27 cellular contexts compared by ENCODE assay signal in genomic region chr15:101477851-101478353, GRCh38. TPM values are rescaled to one million over a fixed set of nuclear protein-coding genes. Genes with fewer than 3 reads are reported as not detected.
A peak's percentile ranks its signal among the peaks of the same experiment; 100 is the strongest.
DNase-seq lines count a peak whose midpoint lies in the region; ATAC-seq, FAIRE-seq and TF ChIP-seq lines count a peak whose summit lies in the region.
"Had no signal": no experiment of that assay in that cellular context is flagged by ENCODE, and none has a peak within 500 bp of the region (broad histone marks: within the 10 kb centered on the region; RNA-seq: fewer than 3 reads in every experiment).

No MANE protein-coding gene starts in this region.

- H3K4me2 ChIP-seq in K562 (ENCODE audit: insufficient read depth, low read length), result peak overlapping the region; percentile 62

- in situ Hi-C loops in K562 (cut with MboI), result no loop called here

- no peaks in the 10 kb centered on the region for H3K36me3 ChIP-seq in left ventricle myocardium inferior
- peaks cover 11% of the 10 kb centered on the region for H3K36me3 ChIP-seq in K562 (ENCODE audit: control insufficient read depth, insufficient read depth, low read length)
- H3K36me3 ChIP-seq in testis (ENCODE audit: low read depth, missing control alignments), result no peaks in the 10 kb centered on the region
- H3K36me3 ChIP-seq: SJCRH30, tibial artery, vagina had no signal

- TF ChIP-seq POLR2A in K562 (conservative IDR thresholded peaks at IDR 0.05), result no peak
- TF ChIP-seq POLR2A in testis (IDR thresholded peaks at IDR 0.05), result no peak

- H3K79me2 ChIP-seq in K562 (ENCODE audit: control insufficient read depth, insufficient read depth, low read length), result peaks cover 20% of the 10 kb centered on the region; the same call in 2 of the 3 replicates

- no TSS peak for BruUV-seq in K562 (replicated peaks; lab: Mats Ljungman, UMichigan)

- CTCF ChIA-PET in K562 (lab: Yijun Ruan, JAX; ENCODE audit: low intra/inter-chr PET ratio), result no interaction called here
- CTCF ChIA-PET in GM10248 (lab: Yijun Ruan, JAX), result no interaction called here

- no peak for ATAC-seq in Right ventricle myocardium inferior
- ATAC-seq in K562, result peak; percentile 76
- ATAC-seq in left colon, result peak; percentile 73
- ATAC-seq in GM21528 (IDR thresholded peaks at IDR 0.05; ENCODE audit: low FRiP score, unreplicated experiment), result no peak
- ATAC-seq: activated CD8-positive, alpha-beta T cell treated with anti-CD3 and anti-CD28 coated beads for 36 hours; esophagus mucosa; stimulated activated naive CD8-positive, alpha-beta T cell treated with anti-CD3 and anti-CD28 coated beads, Interleukin-15, amount 100 ng/mL, for 72 hours had no signal

- TF ChIP-seq CTCF in left ventricle myocardium inferior (IDR thresholded peaks at IDR 0.05; ENCODE audit: borderline replicate concordance), result no peak
- TF ChIP-seq CTCF in K562 (IDR thresholded peaks at IDR 0.05 in 2 of 3, conservative IDR thresholded peaks at IDR 0.05 in 1 of 3; ENCODE audit: insufficient read depth in 2 of 3, low read depth in 1 of 3, low read length in 3 of 3), result no peak
- no peak for TF ChIP-seq CTCF in testis (IDR thresholded peaks at IDR 0.05)
- TF ChIP-seq CTCF in GM10248 (IDR thresholded peaks at IDR 0.05; ENCODE audit: control extremely low read depth, extremely low read depth, low read depth, missing control alignments), result no peak

- peak overlapping the region; percentile 57 for H3K27ac ChIP-seq in left ventricle myocardium inferior (replicated peaks)
- no peak overlapping the region; the same call in 2 of the 3 replicates for H3K27ac ChIP-seq in K562 (ENCODE audit: extremely low read depth, low read depth, low read length)
- H3K27ac ChIP-seq in testis, result peak overlapping the region; percentile 4 to 40
- H3K27ac ChIP-seq: HL-60, SJCRH30, tibial artery, vagina had no signal

- H3K27me3 ChIP-seq in left ventricle myocardium inferior (ENCODE audit: low read depth) (no peaks in the 10 kb centered on the region), K562 (ENCODE audit: control insufficient read depth in 2 of 2, insufficient read depth in 2 of 2, low read length in 2 of 2) (peaks cover 0 to 23% of the 10 kb centered on the region in 2 experiments; a peak in 1 of 5 replicates), testis (no peaks in the 10 kb centered on the region)
- H3K27me3 ChIP-seq: vagina had no signal

- peaks cover 19% of the 10 kb centered on the region; the same call in 1 of the 2 replicates for H4K20me1 ChIP-seq in K562 (replicated peaks; ENCODE audit: control insufficient read depth, insufficient read depth, low read length)

- POLR2A ChIA-PET in K562 (lab: Yijun Ruan, JAX) (interaction anchor here (0.9 to 1.9 kb wide), 3 partner anchors 9 to 162 kb away, joined by 5 to 9 read pairs (median 5); no protein-coding TSS in a partner anchor), GM10248 (lab: Yijun Ruan, JAX) (no interaction called here)

- DNase-seq in left ventricle myocardium inferior (no peak), Right ventricle myocardium inferior (ENCODE audit: missing footprints) (no peak), K562 (ENCODE audit: extremely low read depth in 1 of 4, low spot score in 3 of 4) (peak; percentile 52 to 77 (median 62)), left colon (no peak), testis (peak; percentile 63), NCI-H2227 treated with DMSO at 0.1 percent for 48 hours (lab: John Stamatoyannopoulos, UW) (no peak), GM10248 (ENCODE audit: extremely low spot score) (no peak)
- DNase-seq: activated CD8-positive, alpha-beta T cell treated with anti-CD3 and anti-CD28 coated beads for 36 hours; CD4-positive, alpha-beta memory T cell; cortex of kidney; foreskin fibroblast; Kasumi-1; kidney glomerular epithelial cell; NCI-H1436 treated with DMSO at 0.1 percent for 48 hours; NCI-H2081 treated with DMSO at 0.1 percent for 48 hours; NCI-H82; SJCRH30; stimulated activated CD4-positive, alpha-beta T cell treated with anti-CD3 and anti-CD28 coated beads, Interleukin-2, amount 100 ng/mL, for 48 hours; stimulated activated naive CD8-positive, alpha-beta T cell treated with anti-CD3 and anti-CD28 coated beads, Interleukin-15, amount 100 ng/mL, for 72 hours; SW 1271; tibial artery had no signal

- peak; percentile 93 for FAIRE-seq in K562 (lab: Jason Lieb, UNC)
- FAIRE-seq: RCC 7860 had no signal

- peaks cover 52% of the 10 kb centered on the region for H3K4me1 ChIP-seq in left ventricle myocardium inferior
- H3K4me1 ChIP-seq in K562 (replicated peaks in 1 of 2; ENCODE audit: control insufficient read depth in 2 of 2, insufficient read depth in 2 of 2, low read length in 2 of 2), result peaks cover 16 to 36% of the 10 kb centered on the region in 2 experiments; a peak in 4 of 5 replicates
- H3K4me1 ChIP-seq in testis, result peaks cover 16% of the 10 kb centered on the region
- H3K4me1 ChIP-seq: SJCRH30, tibial artery, vagina had no signal

- H2AFZ ChIP-seq in K562 (ENCODE audit: low read depth, low read length), result no peak overlapping the region

- 22% methylated on average over 5 of the region's 5 CpGs for whole genome bisulfite sequencing in K562 (ENCODE audit: insufficient coverage, low coverage, missing lambda C conversion rate)
- 70 to 81% methylated on average over 4 to 5 of the region's 5 CpGs for WGBS in testis, 2 donors

- no peak overlapping the region for H3K4me3 ChIP-seq in left ventricle myocardium inferior
- H3K4me3 ChIP-seq in K562, result no peak overlapping the region
- no peak overlapping the region for H3K4me3 ChIP-seq in testis
- H3K4me3 ChIP-seq: SJCRH30, tibial artery, vagina had no signal

- no peaks in the 10 kb centered on the region for H3K9me1 ChIP-seq in K562 (ENCODE audit: control insufficient read depth, insufficient read depth, low read length)

- no peaks in the 10 kb centered on the region for H3K9me3 ChIP-seq in left ventricle myocardium inferior (replicated peaks)
- H3K9me3 ChIP-seq in K562 (replicated peaks; ENCODE audit: control insufficient read depth, insufficient read depth, low read depth, low read length), result no peaks in the 10 kb centered on the region
- H3K9me3 ChIP-seq in testis, result no peaks in the 10 kb centered on the region
- H3K9me3 ChIP-seq: SJCRH30, tibial artery, vagina had no signal

- no peak for TF ChIP-seq EP300 in K562 (IDR thresholded peaks at IDR 0.05; ENCODE audit: low read length)

- intact Hi-C loops in left ventricle myocardium inferior (cut with micrococcal nuclease), result no loop called here
- intact Hi-C loops in Right ventricle myocardium inferior (cut with DNase I), result no loop called here
- intact Hi-C loops in K562 (cut with micrococcal nuclease), result no loop called here
- intact Hi-C loops in left colon (cut with DNase I, micrococcal nuclease), result no loop called here
- intact Hi-C loops in testis (cut with DNase I; ENCODE audit: low total_unique reads), result no loop called here

- TF ChIP-seq RAD21 in K562 (CRISPR knock-in tag; conservative IDR thresholded peaks at IDR 0.05 in 1 of 2, IDR thresholded peaks at IDR 0.05 in 1 of 2), result no peak

- peak overlapping the region in 1 of 2 experiments; percentile 64; a peak in 1 of 4 replicates for H3K9ac ChIP-seq in K562 (ENCODE audit: insufficient read depth in 1 of 2, low read depth in 2 of 2, low read length in 2 of 2)

TF ChIP-seq in K562, 482 proteins besides CTCF, POLR2A, EP300 and RAD21 (continues in another document):
- TF ChIP-seq ESRRA (IDR thresholded peaks at IDR 0.05; ENCODE audit: borderline replicate concordance, low read depth) (0 out of 2 replicates have a peak, but pooled peaks have one; percentile 25), NKRF (IDR thresholded peaks at IDR 0.05; ENCODE audit: borderline replicate concordance) (no peak), TCF7L2 (IDR thresholded peaks at IDR 0.05; ENCODE audit: low read depth, low read length) (peak; percentile 44; the same call in 1 of the 2 replicates), RBM25 (IDR thresholded peaks at IDR 0.05; ENCODE audit: low read depth, low read length, severe bottlenecking) (peak; percentile 95)

RNA-seq across cellular contexts. Expression of gene PCSK6, which starts 11.6 kb away (rescaled TPM):
- total RNA-seq in left ventricle myocardium inferior (28.6 TPM), Right ventricle myocardium inferior (33.8 TPM), K562 (2014; rRNA removed) (14.5 and 27.2 TPM in 2 replicates), K562 (2014; rRNA removed; fragmentation: Illumina TruSeq; extraction: Trizol) (13.7 and 14.4 TPM in 2 replicates), K562 (2015; rRNA removed; fragmentation: Illumina TruSeq; extraction: Trizol) (11.2 and 11.8 TPM in 2 replicates), K562 (2021) (17.6 and 18.3 TPM in 2 replicates), left colon (10 to 100 TPM; 36.4 to 66.2 TPM), testis (100 to 1,000 TPM in 1 of 2 donors, 10 to 100 TPM in 1; 95.4 to 156 TPM)
- 94.9 and 139 TPM in 2 replicates for total RNA-seq in K562 (2011; cell fraction: chromatin; rRNA removed; ENCODE audit: low replicate concordance)
- total RNA-seq in K562 (2011; cell fraction: nucleolus; rRNA removed), result 83.4 and 91.1 TPM in 2 replicates
- total RNA-seq in K562 (2011; cell fraction: nucleoplasm; rRNA removed), result 86.1 and 94.3 TPM in 2 replicates
- polyA plus RNA-seq in K562 (2011; rRNA removed) (32.6 and 36.7 TPM in 2 replicates), K562 (2014; fragmentation: Illumina TruSeq; extraction: Trizol) (17.5 and 20.5 TPM in 2 replicates), K562 (2014; fragmentation: Nextera tagmentation; extraction: Ambion mirVana) (1 to 10 TPM; 2.2 to 3.4 TPM), K562 (2014; rRNA removed) (19.3 and 20.7 TPM in 2 replicates), testis (ENCODE audit: insufficient read depth, low read depth, low replicate concordance) (43.9 TPM)
- polyA plus RNA-seq in K562 (2011; cell fraction: cytosol; rRNA removed), result 23.3 and 26.1 TPM in 2 replicates
- polyA plus RNA-seq in K562 (2011; cell fraction: nucleus; rRNA removed), result 87.3 and 101 TPM in 2 replicates
- 17.5 and 24.2 TPM in 2 replicates for polyA plus RNA-seq in K562 (2012)
- polyA minus RNA-seq in K562 (2011; rRNA and poly(A)+ RNA removed), result 24.8 and 36.1 TPM in 2 replicates
- polyA minus RNA-seq in K562 (2011; cell fraction: cytosol; rRNA and poly(A)+ RNA removed), result 30.4 and 31.4 TPM in 2 replicates
- 33.4 and 41.8 TPM in 2 replicates for polyA minus RNA-seq in K562 (2011; cell fraction: nucleus; rRNA and poly(A)+ RNA removed)
- total RNA-seq: H4 had no signal

Comparison
In these comparisons a context has a peak if more than half of its experiments do, and no peak if none do; other contexts are left out.
1. DNase-seq: peak in K562 (4 of 4) and testis (single experiment); none in left ventricle myocardium inferior (single experiment), Right ventricle myocardium inferior (single experiment), left colon (0 of 2), NCI-H2227 treated with DMSO at 0.1 percent for 48 hours (single experiment) and GM10248 (single experiment).
2. ATAC-seq: peak in K562 (single experiment) and left colon (single experiment); none in Right ventricle myocardium inferior (single experiment) and GM21528 (single experiment).